In genomic region chr6:21759721-21760120, GRCh38 we compare ENCODE assay signal across 8 cellular contexts.
"Had no signal": no experiment of that assay in that cellular context is flagged by ENCODE, and none has a peak within 500 bp of the region (broad histone marks: within the 10 kb centered on the region; RNA-seq: fewer than 3 reads in every experiment).

No MANE protein-coding gene starts in this region.

- H3K36me3 ChIP-seq: HAP-1 had no signal

- DNase-seq: GOT3, H7, HFFc6, IMR-90, KG1 had no signal

- H3K4me3 Mint-ChIP-seq: HFFc6 had no signal

- H3K9me3 ChIP-seq: HAP-1 had no signal

- H3K4me3 ChIP-seq: HAP-1, K562 had no signal

- H3K27ac Mint-ChIP-seq: HFFc6 had no signal

- ATAC-seq: HCT116, K562 had no signal
